Comparison of ENCODE assay signal across 10 cellular contexts in genomic region chr20:54132612-54133433, GRCh38. TPM values are rescaled to one million over a fixed set of nuclear protein-coding genes. Genes with fewer than 3 reads are reported as not detected.
DNase-seq lines count a peak whose midpoint lies in the region; ATAC-seq and TF ChIP-seq lines count a peak whose summit lies in the region.
"Had no signal": no experiment of that assay in that cellular context is flagged by ENCODE, and none has a peak within 500 bp of the region (broad histone marks: within the 10 kb centered on the region; RNA-seq: fewer than 3 reads in every experiment).

No MANE protein-coding gene starts in this region.

- no peaks in the 10 kb centered on the region for H3K27me3 ChIP-seq in ACC112 (ENCODE audit: insufficient read depth, low read length)

- peak overlapping the region; percentile 12 for H2AFZ ChIP-seq in ACC112 (ENCODE audit: low read length, unreplicated experiment)

- H3K27ac Mint-ChIP-seq in WTC11: no peak overlapping the region; the same call in 1 of the 2 replicates
- H3K27ac Mint-ChIP-seq in stimulated activated naive CD8-positive, alpha-beta T cell treated with anti-CD3 and anti-CD28 coated beads, Interleukin-15, amount 100 ng/mL, for 72 hours: no peak overlapping the region
- H3K27ac Mint-ChIP-seq: T-helper 1 cell treated with Interleukin-12 subunit alpha and Interleukin-12 subunit beta and Interleukin-4 antibody, amounts not matched to agents 30 μg/mL and 1 μg/mL, for 36 hours had no signal

- H3K4me1 Mint-ChIP-seq in WTC11: 0 out of 2 replicates have a peak, but pooled peaks cover 4% of the 10 kb centered on the region
- no peaks in the 10 kb centered on the region for H3K4me1 Mint-ChIP-seq in stimulated activated naive CD8-positive, alpha-beta T cell treated with anti-CD3 and anti-CD28 coated beads, Interleukin-15, amount 100 ng/mL, for 72 hours

- H3K27me3 Mint-ChIP-seq in WTC11 (ENCODE audit: low read depth): no peaks in the 10 kb centered on the region
- no peaks in the 10 kb centered on the region for H3K27me3 Mint-ChIP-seq in stimulated activated naive CD8-positive, alpha-beta T cell treated with anti-CD3 and anti-CD28 coated beads, Interleukin-15, amount 100 ng/mL, for 72 hours

- H3K4me3 Mint-ChIP-seq in WTC11: no peak overlapping the region
- H3K4me3 Mint-ChIP-seq in stimulated activated naive CD8-positive, alpha-beta T cell treated with anti-CD3 and anti-CD28 coated beads, Interleukin-15, amount 100 ng/mL, for 72 hours: no peak overlapping the region
- H3K4me3 Mint-ChIP-seq: T-helper 1 cell treated with Interleukin-12 subunit alpha and Interleukin-12 subunit beta and Interleukin-4 antibody, amounts not matched to agents 30 μg/mL and 1 μg/mL, for 36 hours had no signal

- DNase-seq in WTC11 (ENCODE audit: low spot score): no peak
- peak; percentile 96 for DNase-seq in kidney glomerular epithelial cell (lab: John Stamatoyannopoulos, UW)
- DNase-seq in NCI-H2081 (lab: John Stamatoyannopoulos, UW): no peak
- no peak for DNase-seq in stimulated activated naive CD8-positive, alpha-beta T cell treated with anti-CD3 and anti-CD28 coated beads, Interleukin-15, amount 100 ng/mL, for 72 hours
- no peak for DNase-seq in stimulated activated CD8-positive, alpha-beta memory T cell treated with anti-CD3 and anti-CD28 coated beads, Interleukin-4, amount 100 ng/mL, for 48 hours
- no peak for DNase-seq in stimulated activated CD4-positive, alpha-beta T cell treated with anti-CD3 and anti-CD28 coated beads, Interleukin-4, amount 100 ng/mL, for 1 hour

- CTCF ChIA-PET in WTC11 (lab: Charles Lee): interaction anchor here (0.7 kb wide), 1 partner anchor 30 kb away, joined by 3 read pairs; no protein-coding TSS in a partner anchor

- no peaks in the 10 kb centered on the region for H3K36me3 ChIP-seq in ACC112 (ENCODE audit: insufficient read depth, low read length)

- H3K27ac ChIP-seq in ACC112 (ENCODE audit: low read depth, low read length): peak overlapping the region; percentile 93

- POLR2A ChIA-PET in WTC11 (lab: Charles Lee): no interaction called here

- peak overlapping the region; percentile 37 for H3K4me3 ChIP-seq in ACC112 (ENCODE audit: low read depth, low read length)

- TF ChIP-seq CTCF in WTC11 (IDR thresholded peaks at IDR 0.05): no peak

- H3K9me3 Mint-ChIP-seq in WTC11: peaks cover 12% of the 10 kb centered on the region
- peaks cover 0 to 10% of the 10 kb centered on the region in 2 donors for H3K9me3 Mint-ChIP-seq in stimulated activated naive CD8-positive, alpha-beta T cell treated with anti-CD3 and anti-CD28 coated beads, Interleukin-15, amount 100 ng/mL, for 72 hours

- no peaks in the 10 kb centered on the region for H3K36me3 Mint-ChIP-seq in WTC11

- peak; percentile 73 for ATAC-seq in HG03354 (IDR thresholded peaks at IDR 0.05; ENCODE audit: poor library complexity, severe bottlenecking, unreplicated experiment)
- peak; percentile 74 for ATAC-seq in WTC11
- ATAC-seq in stimulated activated naive CD8-positive, alpha-beta T cell treated with anti-CD3 and anti-CD28 coated beads, Interleukin-15, amount 100 ng/mL, for 72 hours: no peak

- H3K4me1 ChIP-seq in ACC112 (ENCODE audit: control insufficient read depth, insufficient read depth, low read length, unreplicated experiment): peaks cover 38% of the 10 kb centered on the region

- H3K79me2 ChIP-seq in ACC112 (ENCODE audit: control insufficient read depth, insufficient read depth, low read length, unreplicated experiment): no peaks in the 10 kb centered on the region

TF ChIP-seq in WTC11, 78 proteins besides CTCF, POLR2A, EP300 and RAD21:
- no peak for TF ChIP-seq ZNF263 (CRISPR knock-in tag; IDR thresholded peaks at IDR 0.05; ENCODE audit: low read depth)
- no peak for TF ChIP-seq ZMAT4 (CRISPR knock-in tag; IDR thresholded peaks at IDR 0.05)
- TF ChIP-seq NR3C1 (CRISPR knock-in tag; conservative IDR thresholded peaks at IDR 0.05; ENCODE audit: low read depth): no peak
- peak; percentile 89 for TF ChIP-seq GABPB1 (CRISPR knock-in tag; IDR thresholded peaks at IDR 0.05)
- no peak for TF ChIP-seq OVOL2 (CRISPR knock-in tag; IDR thresholded peaks at IDR 0.05; ENCODE audit: borderline replicate concordance)
- no peak for TF ChIP-seq KAT7 (CRISPR knock-in tag; IDR thresholded peaks at IDR 0.05; ENCODE audit: borderline replicate concordance)
- no peak for TF ChIP-seq TEAD4 (CRISPR knock-in tag; IDR thresholded peaks at IDR 0.05)
- no peak for TF ChIP-seq GTF2I (CRISPR knock-in tag; conservative IDR thresholded peaks at IDR 0.05)

RNA-seq across cellular contexts. Expression of gene CYP24A1, which starts 41.0 kb away (rescaled TPM):
- total RNA-seq in WTC11 (2021): not detected in 3 replicates
- total RNA-seq: lung microvascular endothelial cell had no signal
